In genomic region chr16:8645141-8645521, GRCh38 we compare ENCODE assay signal across 24 cellular contexts. TPM values are rescaled to one million over a fixed set of nuclear protein-coding genes. Genes with fewer than 3 reads are reported as not detected.
DNase-seq lines count a peak whose midpoint lies in the region; ATAC-seq, FAIRE-seq and TF ChIP-seq lines count a peak whose summit lies in the region.
"Had no signal": no experiment of that assay in that cellular context is flagged by ENCODE, and none has a peak within 500 bp of the region (broad histone marks: within the 10 kb centered on the region; RNA-seq: fewer than 3 reads in every experiment).

No MANE protein-coding gene starts in this region.

- no peaks in the 10 kb centered on the region for H3K79me1 ChIP-seq in neuronal stem cell (ENCODE audit: low read depth, low read length)

- H2AFZ ChIP-seq in neuronal stem cell (ENCODE audit: low read length), result no peak overlapping the region

- WGBS in neuronal stem cell (ENCODE audit: extremely low coverage in 2 of 2, insufficient read length in 2 of 2, insufficient replicate concordance in 1 of 2), 2 donors, result no CpG with 5 or more reads among the region's 11 CpGs

- H3K4me3 Mint-ChIP-seq in activated CD4-positive, alpha-beta T cell treated with anti-CD3 and anti-CD28 coated beads, Interleukin-2, amount 10 ng/mL, durations not matched to agents 7 days and 5 days, result peak overlapping the region; percentile 11
- H3K4me3 Mint-ChIP-seq in activated naive CD8-positive, alpha-beta T cell treated with anti-CD3 and anti-CD28 coated beads, Interleukin-2, amount 50 U/mL, for 24 hours, result no peak overlapping the region
- H3K4me3 Mint-ChIP-seq: stimulated activated memory B cell treated with anti-CD40 and anti-IgM and Interleukin-4, amounts not matched to agents 10 μg/mL and 1 μg/mL and 100 μg/mL, for 72 hours had no signal

- H3K36me3 Mint-ChIP-seq in activated CD4-positive, alpha-beta T cell treated with anti-CD3 and anti-CD28 coated beads, Interleukin-2, amount 10 ng/mL, durations not matched to agents 7 days and 5 days (ENCODE audit: low read depth), result peaks cover 62% of the 10 kb centered on the region
- peaks cover 37% of the 10 kb centered on the region for H3K36me3 Mint-ChIP-seq in activated naive CD8-positive, alpha-beta T cell treated with anti-CD3 and anti-CD28 coated beads, Interleukin-2, amount 50 U/mL, for 24 hours (ENCODE audit: low read depth)

- H3K4me2 ChIP-seq in neuronal stem cell (ENCODE audit: insufficient read depth, low read length, poor library complexity, severe bottlenecking), result no peak overlapping the region

- H3K27me3 ChIP-seq in neutrophil, result no peaks in the 10 kb centered on the region
- no peaks in the 10 kb centered on the region for H3K27me3 ChIP-seq in neuronal stem cell (ENCODE audit: control insufficient read depth in 3 of 3, insufficient read depth in 3 of 3, low read depth in 1 of 3, low read length in 3 of 3)
- H3K27me3 ChIP-seq: breast epithelium had no signal

- H3K9me3 ChIP-seq in KOPT-K1 (ENCODE audit: insufficient read depth, low read length, poor library complexity, severe bottlenecking) (no peaks in the 10 kb centered on the region), neutrophil (no peaks in the 10 kb centered on the region), neuronal stem cell (replicated peaks in 1 of 2; ENCODE audit: control insufficient read depth in 2 of 2, insufficient read depth in 1 of 2, low read depth in 1 of 2, low read length in 2 of 2) (peaks cover 0 to 6% of the 10 kb centered on the region in 2 donors)
- H3K9me3 ChIP-seq: breast epithelium had no signal

- peak overlapping the region; percentile 72 to 89 for H3K4me3 ChIP-seq in neutrophil (ENCODE audit: low read depth in 1 of 2, low read length in 1 of 2)
- no peak overlapping the region for H3K4me3 ChIP-seq in neuronal stem cell (ENCODE audit: low read length in 2 of 2)
- H3K4me3 ChIP-seq: breast epithelium, K562 had no signal

- TF ChIP-seq CTCF in neutrophil (IDR thresholded peaks at IDR 0.05), result no peak

- FAIRE-seq in GM19239 (lab: Jason Lieb, UNC), result no peak
- FAIRE-seq: K562 had no signal

- no peak overlapping the region for H2BK15ac ChIP-seq in neuronal stem cell (ENCODE audit: low read length)

- H3K27ac ChIP-seq in KOPT-K1 (ENCODE audit: low read depth, low read length, poor library complexity, severe bottlenecking) (peak overlapping the region; percentile 41), neutrophil (peak overlapping the region; percentile 99), neuronal stem cell (replicated peaks; ENCODE audit: low read length) (no peak overlapping the region)
- H3K27ac ChIP-seq: breast epithelium had no signal

- H2BK12ac ChIP-seq in neuronal stem cell (ENCODE audit: low read length), result no peak overlapping the region

- no peak overlapping the region for H4K8ac ChIP-seq in neuronal stem cell (ENCODE audit: low read depth, low read length)

- H3K27ac Mint-ChIP-seq in activated CD4-positive, alpha-beta T cell treated with anti-CD3 and anti-CD28 coated beads, Interleukin-2, amount 10 ng/mL, durations not matched to agents 7 days and 5 days, result peak overlapping the region; percentile 72
- H3K27ac Mint-ChIP-seq in activated naive CD8-positive, alpha-beta T cell treated with anti-CD3 and anti-CD28 coated beads, Interleukin-2, amount 50 U/mL, for 24 hours, result peak overlapping the region; percentile 33
- H3K27ac Mint-ChIP-seq: stimulated activated memory B cell treated with anti-CD40 and anti-IgM and Interleukin-4, amounts not matched to agents 10 μg/mL and 1 μg/mL and 100 μg/mL, for 72 hours had no signal

- H3K23ac ChIP-seq in neuronal stem cell (ENCODE audit: low read depth, low read length, poor library complexity), result no peak overlapping the region

- no peak overlapping the region for H2BK5ac ChIP-seq in neuronal stem cell (ENCODE audit: low read length)

- H3K9ac ChIP-seq in neuronal stem cell (ENCODE audit: low read depth, low read length, poor library complexity), result no peak overlapping the region

- H3K36me3 ChIP-seq in KOPT-K1 (ENCODE audit: insufficient read depth, low read length), result peaks cover 93% of the 10 kb centered on the region
- H3K36me3 ChIP-seq in neutrophil, result peaks cover 59% of the 10 kb centered on the region
- H3K36me3 ChIP-seq in neuronal stem cell (replicated peaks in 1 of 2; ENCODE audit: control insufficient read depth in 2 of 2, insufficient read depth in 2 of 2, low read length in 2 of 2), result peaks cover 58 to 83% of the 10 kb centered on the region in 2 donors

- H3K9me3 Mint-ChIP-seq in activated CD4-positive, alpha-beta T cell treated with anti-CD3 and anti-CD28 coated beads, Interleukin-2, amount 10 ng/mL, durations not matched to agents 7 days and 5 days, result no peaks in the 10 kb centered on the region
- no peaks in the 10 kb centered on the region for H3K9me3 Mint-ChIP-seq in activated naive CD8-positive, alpha-beta T cell treated with anti-CD3 and anti-CD28 coated beads, Interleukin-2, amount 50 U/mL, for 24 hours
- H3K9me3 Mint-ChIP-seq: stimulated activated memory B cell treated with anti-CD40 and anti-IgM and Interleukin-4, amounts not matched to agents 10 μg/mL and 1 μg/mL and 100 μg/mL, for 72 hours had no signal

- no peak for ATAC-seq in activated naive CD8-positive, alpha-beta T cell treated with anti-CD3 and anti-CD28 coated beads, Interleukin-2, amount 50 U/mL, for 24 hours
- no peak for ATAC-seq in GM18520 (IDR thresholded peaks at IDR 0.05; ENCODE audit: unreplicated experiment)
- ATAC-seq: K562, PC-3 had no signal

- no peaks in the 10 kb centered on the region for H3K27me3 Mint-ChIP-seq in activated CD4-positive, alpha-beta T cell treated with anti-CD3 and anti-CD28 coated beads, Interleukin-2, amount 10 ng/mL, durations not matched to agents 7 days and 5 days
- H3K27me3 Mint-ChIP-seq in activated naive CD8-positive, alpha-beta T cell treated with anti-CD3 and anti-CD28 coated beads, Interleukin-2, amount 50 U/mL, for 24 hours, result no peaks in the 10 kb centered on the region
- H3K27me3 Mint-ChIP-seq: stimulated activated memory B cell treated with anti-CD40 and anti-IgM and Interleukin-4, amounts not matched to agents 10 μg/mL and 1 μg/mL and 100 μg/mL, for 72 hours had no signal

- CTCF ChIA-PET in activated CD4-positive, alpha-beta T cell treated with anti-CD3 and anti-CD28 coated beads, Interleukin-2, amount 10 ng/mL, durations not matched to agents 7 days and 5 days (lab: Charles Lee), result interaction anchor here (1.2 kb wide), 1 partner anchor 20 kb away, joined by 3 read pairs; no protein-coding TSS in a partner anchor

- no peak overlapping the region for H3K14ac ChIP-seq in neuronal stem cell (ENCODE audit: low read length)

- POLR2A ChIA-PET in activated CD4-positive, alpha-beta T cell treated with anti-CD3 and anti-CD28 coated beads, Interleukin-2, amount 10 ng/mL, durations not matched to agents 7 days and 5 days (lab: Charles Lee), result no interaction called here

- peaks cover 22% of the 10 kb centered on the region for H3K4me1 Mint-ChIP-seq in activated CD4-positive, alpha-beta T cell treated with anti-CD3 and anti-CD28 coated beads, Interleukin-2, amount 10 ng/mL, durations not matched to agents 7 days and 5 days
- H3K4me1 Mint-ChIP-seq in activated naive CD8-positive, alpha-beta T cell treated with anti-CD3 and anti-CD28 coated beads, Interleukin-2, amount 50 U/mL, for 24 hours, result peaks cover 10% of the 10 kb centered on the region

- H3K4ac ChIP-seq in neuronal stem cell (ENCODE audit: low read length), result no peak overlapping the region

- H2AK5ac ChIP-seq in neuronal stem cell (ENCODE audit: low read depth, low read length), result no peak overlapping the region

- no peak overlapping the region for H2BK120ac ChIP-seq in neuronal stem cell (ENCODE audit: low read depth, low read length)

- H3K18ac ChIP-seq in neuronal stem cell (ENCODE audit: low read length), result no peak overlapping the region

- H4K91ac ChIP-seq in neuronal stem cell (ENCODE audit: low read depth, low read length, poor library complexity), result no peak overlapping the region

- H3K4me1 ChIP-seq in neutrophil (ENCODE audit: control insufficient read depth in 1 of 2, insufficient read depth in 1 of 2, low read depth in 1 of 2, low read length in 1 of 2) (peaks cover 30 to 33% of the 10 kb centered on the region in 2 experiments), neuronal stem cell (ENCODE audit: control insufficient read depth in 2 of 2, insufficient read depth in 1 of 2, low read depth in 1 of 2, low read length in 2 of 2) (no peaks in the 10 kb centered on the region)
- H3K4me1 ChIP-seq: breast epithelium had no signal

- no peak for DNase-seq in activated CD4-positive, alpha-beta T cell treated with anti-CD3 and anti-CD28 coated beads, Interleukin-2, amount 10 ng/mL, durations not matched to agents 7 days and 5 days
- no peak for DNase-seq in activated CD4-positive, alpha-beta T cell treated with anti-CD3 and anti-CD28 coated beads for 1 hour
- no peak for DNase-seq in activated naive CD8-positive, alpha-beta T cell treated with anti-CD3 and anti-CD28 coated beads, Interleukin-2, amount 50 U/mL, for 24 hours
- no peak for DNase-seq in GM19239 (ENCODE audit: insufficient read length, low spot score)
- no peak for DNase-seq in neuronal stem cell (ENCODE audit: low spot score)
- DNase-seq: COR-L47, EL, H7, NCI-H1092 treated with DMSO at 0.1 percent for 48 hours, NCI-H69, PC-3 had no signal

RNA-seq across cellular contexts. Expression of gene METTL22, which starts 23.6 kb away (rescaled TPM):
- 10 to 100 TPM; 28.7 to 30.2 TPM for total RNA-seq in activated CD4-positive, alpha-beta T cell treated with anti-CD3 and anti-CD28 coated beads, Interleukin-2, amount 10 ng/mL, durations not matched to agents 7 days and 5 days
- 43.7 TPM for polyA plus RNA-seq in neuronal stem cell (2013, experiment 1 of 2)
- 45.5 TPM for polyA plus RNA-seq in neuronal stem cell (2013, experiment 2 of 2)

RNA-seq across cellular contexts. Expression of gene ABAT, which starts 29.3 kb away (rescaled TPM):
- 1 to 10 TPM; 5.4 to 5.6 TPM for total RNA-seq in activated CD4-positive, alpha-beta T cell treated with anti-CD3 and anti-CD28 coated beads, Interleukin-2, amount 10 ng/mL, durations not matched to agents 7 days and 5 days
- 5.9 TPM for polyA plus RNA-seq in neuronal stem cell (2013, experiment 1 of 2)
- 6.1 TPM for polyA plus RNA-seq in neuronal stem cell (2013, experiment 2 of 2)

RNA-seq across cellular contexts. Expression of gene TMEM114, which starts 54.8 kb away (rescaled TPM):
- not detected for total RNA-seq in activated CD4-positive, alpha-beta T cell treated with anti-CD3 and anti-CD28 coated beads, Interleukin-2, amount 10 ng/mL, durations not matched to agents 7 days and 5 days
- polyA plus RNA-seq in neuronal stem cell (2013, experiment 1 of 2), result 0.89 TPM
- 1.1 TPM for polyA plus RNA-seq in neuronal stem cell (2013, experiment 2 of 2)
- total RNA-seq: activated CD8-positive, alpha-beta memory T cell treated with anti-CD3 and anti-CD28 coated beads for 36 hours; breast epithelium; dermis microvascular lymphatic vessel endothelial cell; esophagus mucosa; H7; K562; lower leg skin; myocyte; PC-3; posterior vena cava; ureter had no signal
- polyA plus RNA-seq: K562 had no signal

Comparison
In these comparisons a context has a peak if more than half of its experiments do, and no peak if none do; other contexts are left out.
1. H3K4me3 ChIP-seq: peak in neutrophil (2 of 2); none in neuronal stem cell (0 of 2).